In genomic region chr7:55572378-55573233, GRCh38 we compare ENCODE assay signal across 8 cellular contexts. TPM values are rescaled to one million over a fixed set of nuclear protein-coding genes. Genes with fewer than 3 reads are reported as not detected.
DNase-seq lines count a peak whose midpoint lies in the region; ATAC-seq and TF ChIP-seq lines count a peak whose summit lies in the region.

VOPP1 (minus strand) TSS chr7:55572502; CDS start chr7:55572324, 178 bp downstream.

- peaks cover 40% of the 10 kb centered on the region for H3K4me1 ChIP-seq in skeletal muscle satellite cell (ENCODE audit: control insufficient read depth, insufficient read depth, low read length)

- H3K27me3 ChIP-seq in skeletal muscle satellite cell (ENCODE audit: control insufficient read depth, insufficient read depth, low read length): no peaks in the 10 kb centered on the region

- no peaks in the 10 kb centered on the region for H3K9me3 ChIP-seq in skeletal muscle satellite cell (replicated peaks; ENCODE audit: low read length)

- peak within 1 kb of the TSS; percentile 83 for H3K27ac ChIP-seq in caudate nucleus (ENCODE audit: low read depth, low read length)

- peak within 1 kb of the TSS; percentile 92 for H3K4me2 ChIP-seq in skeletal muscle satellite cell (ENCODE audit: low read length)

- peak within 1 kb of the TSS; percentile 84 for H3K4me3 ChIP-seq in WI38 (ENCODE audit: low read depth, low read length)
- H3K4me3 ChIP-seq in skeletal muscle satellite cell (ENCODE audit: low read length): peak within 1 kb of the TSS; percentile 92

- H3K36me3 ChIP-seq in skeletal muscle satellite cell (ENCODE audit: insufficient read depth, low read length): no peaks in the 10 kb centered on the region

- H3K9ac ChIP-seq in skeletal muscle satellite cell (ENCODE audit: low read depth, low read length): peak within 1 kb of the TSS; percentile 91

- peak; percentile 72 for DNase-seq in NCI-H2107 (lab: John Stamatoyannopoulos, UW)
- no peak for DNase-seq in NCI-H2107 treated with DMSO at 0.1 percent for 48 hours (lab: John Stamatoyannopoulos, UW; ENCODE audit: unreplicated experiment)
- peak; percentile 66 for DNase-seq in NCI-H2029 (lab: John Stamatoyannopoulos, UW)
- DNase-seq in caudate nucleus (lab: John Stamatoyannopoulos, UW): peak in 44 of 61 donors; percentile 3 to 79 (median 36)
- DNase-seq in iPS-NIHi7 (ENCODE audit: extremely low spot score): peak; percentile 93

- no peak for TF ChIP-seq CTCF in WI38 (IDR thresholded peaks at IDR 0.05; ENCODE audit: low read depth, low read length)

- peak; percentile 38 for ATAC-seq in HG02870 (IDR thresholded peaks at IDR 0.05; ENCODE audit: unreplicated experiment)

RNA-seq across cellular contexts. Expression of gene VOPP1, which starts in this region (rescaled TPM):
- 31.9 and 38.2 TPM in 2 replicates for total RNA-seq in skeletal muscle satellite cell (2012; rRNA removed)
